8 cellular contexts compared by ENCODE assay signal in the genomic region with DNA sequence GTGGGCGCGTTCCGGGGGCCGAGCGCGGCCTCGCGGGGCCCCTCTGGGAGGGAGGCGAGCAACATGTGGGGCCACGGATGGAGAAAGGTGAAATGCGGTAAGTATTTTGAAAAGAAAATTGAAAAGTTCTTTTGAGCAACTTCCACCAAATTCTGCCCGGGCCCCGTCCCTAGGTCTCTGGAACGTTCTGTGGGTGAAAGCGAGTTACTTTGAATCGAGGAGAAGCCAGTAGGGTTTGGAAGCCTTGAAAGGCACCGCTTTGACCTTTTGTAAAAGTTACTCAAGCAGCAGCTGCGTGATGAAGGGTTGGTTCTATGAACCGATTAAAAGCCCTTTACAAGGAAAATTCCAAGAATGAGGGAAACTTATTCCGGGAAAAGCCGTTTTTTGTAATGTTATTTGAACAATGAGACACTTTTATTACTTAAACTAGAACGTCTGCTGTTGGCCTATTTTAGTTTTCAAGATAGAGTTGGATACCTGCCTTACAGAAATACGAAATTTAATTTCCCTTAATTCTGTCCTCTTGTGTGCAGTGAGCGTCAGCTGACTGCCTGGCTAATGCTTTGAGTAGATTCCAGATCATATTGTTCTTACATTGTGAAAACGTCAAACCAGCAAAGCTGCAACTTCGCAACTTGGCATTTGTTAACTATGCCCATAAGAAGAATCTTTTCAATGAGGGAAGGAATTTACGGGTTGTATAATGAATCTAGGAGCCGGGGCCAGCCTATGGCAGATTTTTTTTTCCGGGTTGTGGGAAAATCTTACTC. TPM values are rescaled to one million over a fixed set of nuclear protein-coding genes. Genes with fewer than 3 reads are reported as not detected.
DNase-seq lines count a peak whose midpoint lies in the region; ATAC-seq, FAIRE-seq and TF ChIP-seq lines count a peak whose summit lies in the region.

No MANE protein-coding gene starts in this region.

- peak overlapping the region; percentile 97 for H3K4me3 Mint-ChIP-seq in activated CD8-positive, alpha-beta T cell treated with anti-CD3 and anti-CD28 coated beads for 36 hours

- H3K27me3 ChIP-seq in neuron (ENCODE audit: insufficient read depth, low read length), result no peaks in the 10 kb centered on the region

- no peaks in the 10 kb centered on the region for H3K36me3 ChIP-seq in neuron (ENCODE audit: insufficient read depth, low read length)

- H3K27me3 Mint-ChIP-seq in activated CD8-positive, alpha-beta T cell treated with anti-CD3 and anti-CD28 coated beads for 36 hours, result peaks cover under 1% of the 10 kb centered on the region

- POLR2A ChIA-PET in activated CD8-positive, alpha-beta T cell treated with anti-CD3 and anti-CD28 coated beads for 36 hours (lab: Charles Lee), result interaction anchor here (0.9 to 1.5 kb wide), 4 partner anchors 10 to 235 kb away, joined by 3 to 4 read pairs (median 4); no protein-coding TSS in a partner anchor

- peak overlapping the region; percentile 98 for H3K27ac Mint-ChIP-seq in activated CD8-positive, alpha-beta T cell treated with anti-CD3 and anti-CD28 coated beads for 36 hours

- ATAC-seq in HG03378 (IDR thresholded peaks at IDR 0.05; ENCODE audit: unreplicated experiment) (peak; percentile 9), HG02981 (IDR thresholded peaks at IDR 0.05; ENCODE audit: unreplicated experiment) (no peak)
- peak; percentile 52 for ATAC-seq in activated CD8-positive, alpha-beta T cell treated with anti-CD3 and anti-CD28 coated beads for 36 hours

- CTCF ChIA-PET in activated CD8-positive, alpha-beta T cell treated with anti-CD3 and anti-CD28 coated beads for 36 hours (lab: Charles Lee), result interaction anchor here (0.9 to 1.7 kb wide), 4 partner anchors 118 to 364 kb away, joined by 3 to 4 read pairs (median 4); a partner anchor contains a TSS

- H3K36me3 Mint-ChIP-seq in activated CD8-positive, alpha-beta T cell treated with anti-CD3 and anti-CD28 coated beads for 36 hours (ENCODE audit: low read depth), result peaks cover 23% of the 10 kb centered on the region

- no peak for TF ChIP-seq CTCF in activated CD8-positive, alpha-beta T cell treated with anti-CD3 and anti-CD28 coated beads for 36 hours (IDR thresholded peaks at IDR 0.05)

- peaks cover 17% of the 10 kb centered on the region for H3K4me1 Mint-ChIP-seq in activated CD8-positive, alpha-beta T cell treated with anti-CD3 and anti-CD28 coated beads for 36 hours (ENCODE audit: low read depth)

- H3K4me1 ChIP-seq in neuron (ENCODE audit: insufficient read depth, low read length), result peaks cover 15% of the 10 kb centered on the region

- no peaks in the 10 kb centered on the region for H3K9me3 Mint-ChIP-seq in activated CD8-positive, alpha-beta T cell treated with anti-CD3 and anti-CD28 coated beads for 36 hours

- H3K4me3 ChIP-seq in GM08714 (ENCODE audit: low read length), result peak overlapping the region; percentile 71
- H3K4me3 ChIP-seq in neuron (ENCODE audit: low read length), result peak overlapping the region; percentile 89

- intact Hi-C loops in activated CD8-positive, alpha-beta T cell treated with anti-CD3 and anti-CD28 coated beads for 36 hours (cut with micrococcal nuclease), result no loop called here

- peak; percentile 25 for DNase-seq in activated CD8-positive, alpha-beta T cell treated with anti-CD3 and anti-CD28 coated beads for 36 hours
- DNase-seq in foreskin melanocyte (peak; percentile 56), urothelium cell line (ENCODE audit: low spot score) (no peak), T1000 (lab: John Stamatoyannopoulos, UW) (no peak)

- H2AFZ ChIP-seq in neuron (ENCODE audit: low read depth, low read length), result peak overlapping the region; percentile 98

- FAIRE-seq in urothelium cell line (lab: Jason Lieb, UNC), result no peak

- H3K9me3 ChIP-seq in neuron (ENCODE audit: low read length), result no peaks in the 10 kb centered on the region

RNA-seq across cellular contexts. Expression of a gene that starts 0.9 kb away (rescaled TPM):
- 10 to 100 TPM; 94.1 to 95.5 TPM for total RNA-seq in activated CD8-positive, alpha-beta T cell treated with anti-CD3 and anti-CD28 coated beads for 36 hours

RNA-seq across cellular contexts. Expression of a gene that starts 5.2 kb away (rescaled TPM):
- total RNA-seq in activated CD8-positive, alpha-beta T cell treated with anti-CD3 and anti-CD28 coated beads for 36 hours, result not detected

Comparison
In these comparisons a context has a peak if more than half of its experiments do, and no peak if none do; other contexts are left out.
1. DNase-seq: peak in activated CD8-positive, alpha-beta T cell treated with anti-CD3 and anti-CD28 coated beads for 36 hours (single experiment) and foreskin melanocyte (single experiment); none in urothelium cell line (single experiment) and T1000 (single experiment).